In the genomic region with DNA sequence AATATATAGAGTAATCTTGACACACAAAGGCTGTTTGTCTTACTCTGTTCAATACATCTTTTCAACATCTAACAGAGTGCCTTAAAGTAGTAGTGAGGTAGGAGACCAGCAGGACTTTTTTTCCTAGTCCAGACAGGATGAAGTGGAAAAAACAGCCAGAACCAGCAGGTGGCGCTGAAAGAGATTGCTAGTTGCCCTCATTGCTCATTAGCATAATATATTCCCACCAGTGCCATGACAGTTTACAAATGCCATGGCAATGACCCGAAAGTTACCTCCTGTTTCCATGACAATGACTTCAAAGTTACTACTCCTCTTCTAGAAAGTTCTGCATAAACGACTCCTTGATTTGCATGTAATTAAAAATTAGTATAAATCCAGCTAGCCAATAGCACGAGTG, we compare ENCODE assay signal across 8 cellular contexts.
DNase-seq lines count a peak whose midpoint lies in the region; ATAC-seq and TF ChIP-seq lines count a peak whose summit lies in the region.

No MANE protein-coding gene starts in this region.

- H3K4me1 ChIP-seq in heart right ventricle (peaks cover 3 to 30% (median 6%) of the 10 kb centered on the region in 9 donors), PC-9 (replicated peaks; ENCODE audit: insufficient read depth) (peaks cover 22% of the 10 kb centered on the region), testis (peaks cover 20% of the 10 kb centered on the region), tibial artery (peaks cover 0 to 49% (median 9%) of the 10 kb centered on the region in 4 donors), esophagus muscularis mucosa (peaks cover 6 to 24% (median 20%) of the 10 kb centered on the region in 4 donors)

- H3K27ac ChIP-seq in heart right ventricle (no peak overlapping the region), PC-9 (no peak overlapping the region), testis (no peak overlapping the region), tibial artery (peak overlapping the region in 1 of 2 donors; percentile 42), esophagus muscularis mucosa (replicated peaks in 1 of 4) (no peak overlapping the region)

- no TSS peak for BruUV-seq in PC-9 (replicated peaks; lab: Mats Ljungman, UMichigan)

- DNase-seq in heart right ventricle (peak in 1 of 2 donors; percentile 8), Right ventricle myocardium inferior (ENCODE audit: missing footprints) (no peak), PC-9 (peak in 1 of 2 experiments; percentile 30), fibroblast of mammary gland (ENCODE audit: low read depth) (peak; percentile 59), testis (peak; percentile 67), tibial artery (no peak), esophagus muscularis mucosa (ENCODE audit: extremely low spot score) (no peak)

- H3K36me3 ChIP-seq in heart right ventricle (no peaks in the 10 kb centered on the region), PC-9 (ENCODE audit: low read depth) (no peaks in the 10 kb centered on the region), testis (ENCODE audit: low read depth, missing control alignments) (no peaks in the 10 kb centered on the region), tibial artery (no peaks in the 10 kb centered on the region), esophagus muscularis mucosa (no peaks in the 10 kb centered on the region)

- peaks cover 11% of the 10 kb centered on the region for H3F3A ChIP-seq in PC-9 (ENCODE audit: insufficient read depth, low read depth)

- ATAC-seq in heart right ventricle, result no peak
- ATAC-seq in Right ventricle myocardium inferior, result no peak
- peak; percentile 71 for ATAC-seq in HG02759 (IDR thresholded peaks at IDR 0.05; ENCODE audit: unreplicated experiment)

- no peaks in the 10 kb centered on the region for H3K9me3 ChIP-seq in heart right ventricle
- H3K9me3 ChIP-seq in PC-9 (ENCODE audit: insufficient read depth, low read depth), result no peaks in the 10 kb centered on the region
- H3K9me3 ChIP-seq in testis, result no peaks in the 10 kb centered on the region
- H3K9me3 ChIP-seq in tibial artery, result no peaks in the 10 kb centered on the region
- no peaks in the 10 kb centered on the region for H3K9me3 ChIP-seq in esophagus muscularis mucosa

- TF ChIP-seq CTCF in heart right ventricle (IDR thresholded peaks at IDR 0.05) (peak; percentile 7 to 57 (median 41)), PC-9 (conservative IDR thresholded peaks at IDR 0.05) (peak; percentile 64), fibroblast of mammary gland (conservative IDR thresholded peaks at IDR 0.05; ENCODE audit: control insufficient read depth, insufficient read depth, low read depth, low read length) (peak; percentile 55), testis (IDR thresholded peaks at IDR 0.05) (peak in 2 of 3 experiments; percentile 32 to 34), tibial artery (IDR thresholded peaks at IDR 0.05) (no peak), esophagus muscularis mucosa (IDR thresholded peaks at IDR 0.05) (no peak)

- H3K4me2 ChIP-seq in PC-9, result no peak overlapping the region

- H3K9me2 ChIP-seq in PC-9 (ENCODE audit: insufficient read depth), result no peaks in the 10 kb centered on the region

- CTCF ChIA-PET in PC-9 (lab: Charles Lee), result no interaction called here

- no peaks in the 10 kb centered on the region for H4K20me1 ChIP-seq in PC-9 (ENCODE audit: insufficient read depth)

- H3K4me3 ChIP-seq in heart right ventricle, result no peak overlapping the region
- H3K4me3 ChIP-seq in PC-9, result no peak overlapping the region
- H3K4me3 ChIP-seq in fibroblast of mammary gland (ENCODE audit: control insufficient read depth, low read depth, low read length), result no peak overlapping the region
- no peak overlapping the region for H3K4me3 ChIP-seq in testis
- no peak overlapping the region for H3K4me3 ChIP-seq in tibial artery
- no peak overlapping the region for H3K4me3 ChIP-seq in esophagus muscularis mucosa

- TF ChIP-seq POLR2A in testis (IDR thresholded peaks at IDR 0.05), result no peak
- no peak for TF ChIP-seq POLR2A in esophagus muscularis mucosa (IDR thresholded peaks at IDR 0.05; ENCODE audit: low read depth)

- H3K79me2 ChIP-seq in PC-9 (ENCODE audit: low read depth), result no peaks in the 10 kb centered on the region

- WGBS in heart right ventricle, 2 donors, result 79 to 85% methylated on average over 4 of the region's 4 CpGs
- 73 to 84% methylated on average over 4 of the region's 4 CpGs for WGBS in testis, 2 donors
- WGBS in esophagus muscularis mucosa, result 95% methylated on average over 4 of the region's 4 CpGs

- H2AFZ ChIP-seq in PC-9, result no peak overlapping the region

- intact Hi-C loops in heart right ventricle (cut with DNase I), result no loop called here
- intact Hi-C loops in Right ventricle myocardium inferior (cut with DNase I), result no loop called here
- intact Hi-C loops in PC-9 (cut with micrococcal nuclease; ENCODE audit: unreplicated experiment), result loop anchor here (2.0 kb wide), 1 partner anchor 96 kb away; no protein-coding TSS in a partner anchor
- intact Hi-C loops in testis (cut with DNase I; ENCODE audit: low total_unique reads), result no loop called here
- intact Hi-C loops in tibial artery (cut with DNase I; ENCODE audit: low total_unique reads), result no loop called here
- intact Hi-C loops in esophagus muscularis mucosa (cut with DNase I), result no loop called here

- no peak for TF ChIP-seq EP300 in esophagus muscularis mucosa (IDR thresholded peaks at IDR 0.05)

- no peaks in the 10 kb centered on the region for H3K27me3 ChIP-seq in heart right ventricle
- no peaks in the 10 kb centered on the region for H3K27me3 ChIP-seq in PC-9 (ENCODE audit: insufficient read depth, low read depth)
- H3K27me3 ChIP-seq in testis, result no peaks in the 10 kb centered on the region
- no peaks in the 10 kb centered on the region for H3K27me3 ChIP-seq in tibial artery
- H3K27me3 ChIP-seq in esophagus muscularis mucosa, result no peaks in the 10 kb centered on the region

- POLR2A ChIA-PET in PC-9 (lab: Charles Lee; ENCODE audit: unreplicated experiment), result interaction anchor here (0.6 kb wide), 1 partner anchor 592 kb away, joined by 4 read pairs; no protein-coding TSS in a partner anchor

Comparison
In these comparisons a context has a peak if more than half of its experiments do, and no peak if none do; other contexts are left out.
1. DNase-seq: peak in fibroblast of mammary gland (single experiment) and testis (single experiment); none in Right ventricle myocardium inferior (single experiment), tibial artery (0 of 2) and esophagus muscularis mucosa (single experiment).
2. CTCF ChIP-seq: peak in heart right ventricle (9 of 9), PC-9 (single experiment), fibroblast of mammary gland (single experiment) and testis (2 of 3); none in tibial artery (0 of 2) and esophagus muscularis mucosa (0 of 3).